In the genomic region with DNA sequence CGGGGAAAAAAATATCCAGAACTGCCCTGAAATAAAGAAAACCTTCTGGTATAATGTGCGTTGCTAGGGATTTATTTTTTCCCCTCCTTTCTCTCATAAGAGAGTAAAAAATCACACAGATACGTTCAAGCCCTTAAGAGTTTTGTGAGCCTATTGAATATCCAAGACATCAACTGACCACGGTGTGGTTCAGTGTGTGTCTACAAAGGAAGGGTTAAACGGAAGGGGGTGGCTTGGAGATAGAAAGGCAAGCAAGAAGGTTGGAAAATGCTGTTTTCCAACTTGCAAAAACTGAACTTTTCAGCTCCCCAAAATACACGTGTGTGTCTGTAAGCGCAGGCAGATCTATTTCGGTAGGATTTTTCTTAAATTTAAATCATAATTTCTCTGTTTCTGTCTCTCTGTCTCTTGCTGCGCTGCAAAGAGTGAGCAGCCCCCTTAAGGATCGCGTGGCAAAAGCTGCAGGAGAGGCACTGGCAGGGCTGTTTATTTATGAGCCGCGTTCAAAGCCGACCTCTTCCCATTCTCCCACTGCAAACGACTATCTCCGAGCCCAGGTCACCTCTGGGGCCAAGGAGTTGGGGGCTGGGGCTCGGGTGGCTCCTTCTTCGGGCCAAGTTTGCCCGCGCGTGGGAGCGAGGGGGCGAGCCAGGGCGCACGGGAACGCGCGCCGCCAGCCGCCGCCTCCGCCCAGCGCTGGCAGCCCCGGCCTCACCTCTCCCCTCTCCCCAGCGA, we compare ENCODE assay signal across 8 cellular contexts. TPM values are rescaled to one million over a fixed set of nuclear protein-coding genes. Genes with fewer than 3 reads are reported as not detected.
DNase-seq lines count a peak whose midpoint lies in the region; ATAC-seq, FAIRE-seq and TF ChIP-seq lines count a peak whose summit lies in the region.

No MANE protein-coding gene starts in this region.

- H3K4me1 ChIP-seq in GM23248 (ENCODE audit: insufficient read depth) (peaks cover 27% of the 10 kb centered on the region), HepG2 (ENCODE audit: insufficient read depth, low read length) (no peaks in the 10 kb centered on the region), uterus (no peaks in the 10 kb centered on the region)

- WGBS in GM23248 (ENCODE audit: low coverage in 1 of 2, low lambda C conversion rate in 2 of 2, missing lambda C conversion rate in 2 of 2), 2 experiments: 3 to 4% methylated on average over 25 to 30 of the region's 35 CpGs
- WGBS in HepG2 (ENCODE audit: low lambda C conversion rate): 20% methylated on average over 15 of the region's 35 CpGs

- H3K4me3 ChIP-seq in AG10803 (ENCODE audit: low read length): peak overlapping the region; percentile 89
- H3K4me3 ChIP-seq in GM23248: peak overlapping the region; percentile 82
- H3K4me3 ChIP-seq in HepG2 (replicated peaks in 1 of 3; ENCODE audit: insufficient read depth in 1 of 3, low read depth in 2 of 3, low read length in 3 of 3): peak overlapping the region; percentile 50 to 71 (median 60); a peak in 4 of 6 replicates
- peak overlapping the region; percentile 50 to 80 for H3K4me3 ChIP-seq in uterus

- H4K20me1 ChIP-seq in GM23248 (ENCODE audit: insufficient read depth): no peaks in the 10 kb centered on the region
- H4K20me1 ChIP-seq in HepG2 (ENCODE audit: insufficient read depth, low read length): no peaks in the 10 kb centered on the region

- H3K27me3 ChIP-seq in GM23248 (replicated peaks; ENCODE audit: insufficient read depth) (no peaks in the 10 kb centered on the region), HepG2 (ENCODE audit: control insufficient read depth in 1 of 2, insufficient read depth in 2 of 2, low read length in 2 of 2) (0 out of 5 replicates have a peak, but pooled peaks cover 1 to 6% of the 10 kb centered on the region in 2 experiments), uterus (no peaks in the 10 kb centered on the region)

- H2AFZ ChIP-seq in GM23248: peak overlapping the region; percentile 85
- H2AFZ ChIP-seq in HepG2 (ENCODE audit: low read length): peak overlapping the region; percentile 81

- H3K4me2 ChIP-seq in GM23248 (ENCODE audit: unreplicated experiment) (peak overlapping the region; percentile 99), HepG2 (ENCODE audit: low read depth, low read length) (peak overlapping the region; percentile 70)

- H3K9me3 ChIP-seq in GM23248 (ENCODE audit: low read depth) (no peaks in the 10 kb centered on the region), HepG2 (ENCODE audit: low read length) (no peaks in the 10 kb centered on the region), uterus (no peaks in the 10 kb centered on the region)

- CTCF ChIA-PET in activated B cell treated with CpG ODN at 0.5 μM for 24 hours (lab: Charles Lee): no interaction called here
- CTCF ChIA-PET in HepG2 (lab: Yijun Ruan, JAX; ENCODE audit: low intra/inter-chr PET ratio, low total read pairs): no interaction called here

- no peak overlapping the region for H3K27ac Mint-ChIP-seq in activated B cell treated with CpG ODN at 0.5 μM for 24 hours

- BruUV-seq in HepG2 (replicated peaks; lab: Mats Ljungman, UMichigan): no TSS peak

- no peaks in the 10 kb centered on the region for H3K9me2 ChIP-seq in GM23248 (ENCODE audit: insufficient read depth)

- TF ChIP-seq POLR2A in HepG2 (IDR thresholded peaks at IDR 0.05; ENCODE audit: insufficient read depth in 1 of 2, low read depth in 2 of 2, low read length in 2 of 2) (no peak), uterus (IDR thresholded peaks at IDR 0.05) (no peak)

- H3K36me3 ChIP-seq in GM23248 (ENCODE audit: low read depth) (no peaks in the 10 kb centered on the region), HepG2 (replicated peaks in 1 of 2; ENCODE audit: control insufficient read depth in 1 of 2, insufficient read depth in 2 of 2, low read length in 2 of 2) (no peaks in the 10 kb centered on the region), uterus (no peaks in the 10 kb centered on the region)

- peaks cover 43% of the 10 kb centered on the region for H3K27me3 Mint-ChIP-seq in activated B cell treated with CpG ODN at 0.5 μM for 24 hours

- no peak for FAIRE-seq in HepG2 (lab: Jason Lieb, UNC)

- no peak for TF ChIP-seq EP300 in HepG2 (IDR thresholded peaks at IDR 0.05; ENCODE audit: low read depth in 2 of 2, low read length in 2 of 2)
- TF ChIP-seq EP300 in HepG2 (CRISPR knock-in tag; IDR thresholded peaks at IDR 0.05; ENCODE audit: borderline replicate concordance): no peak

- DNase-seq in AG10803 (ENCODE audit: low read depth) (no peak), GM23248 (peak; percentile 52), activated B cell treated with CpG ODN at 0.5 μM for 24 hours (no peak), HepG2 (ENCODE audit: low spot score) (no peak), uterus (no peak), NOMO-1 (lab: John Stamatoyannopoulos, UW; ENCODE audit: unreplicated experiment in 2 of 2) (no peak)
- DNase-seq in NK-92 treated with Interleukin-12 subunit alpha and Interleukin-12 subunit beta, amount 100 ng/mL, for 24 hours (lab: John Stamatoyannopoulos, UW): no peak
- no peak for DNase-seq in stimulated activated CD8-positive, alpha-beta memory T cell treated with anti-CD3 and anti-CD28 coated beads, Interleukin-4, amount 100 ng/mL, for 48 hours

- in situ Hi-C loops in GM23248 (cut with MboI): loop anchor here (10.0 kb wide), 1 partner anchor 1016 kb away; no protein-coding TSS in a partner anchor
- in situ Hi-C loops in HepG2 (cut with HindIII; ENCODE audit: extremely low pct_ligation_motif_present, low pct_unique_long_range_greater_than_20kb): loop anchor here (25.0 kb wide), 1 partner anchor 1564 kb away; no protein-coding TSS in a partner anchor

- POLR2A ChIA-PET in activated B cell treated with CpG ODN at 0.5 μM for 24 hours (lab: Charles Lee) (no interaction called here), HepG2 (lab: Yijun Ruan, JAX) (no interaction called here)

- H3K4me3 Mint-ChIP-seq in activated B cell treated with CpG ODN at 0.5 μM for 24 hours: peak overlapping the region; percentile 61

- H3K79me2 ChIP-seq in GM23248 (ENCODE audit: insufficient read depth) (peaks cover 42% of the 10 kb centered on the region), HepG2 (ENCODE audit: insufficient read depth, low read length) (no peaks in the 10 kb centered on the region)

- no peaks in the 10 kb centered on the region for H3K36me3 Mint-ChIP-seq in activated B cell treated with CpG ODN at 0.5 μM for 24 hours (ENCODE audit: low read depth)

- H3K4me1 Mint-ChIP-seq in activated B cell treated with CpG ODN at 0.5 μM for 24 hours: peaks cover 24% of the 10 kb centered on the region

- TF ChIP-seq RAD21 in HepG2 (CRISPR knock-in tag; IDR thresholded peaks at IDR 0.05): no peak

- H3K9ac ChIP-seq in GM23248 (peak overlapping the region; percentile 77), HepG2 (ENCODE audit: insufficient read depth, low read depth, low read length) (peak overlapping the region; percentile 43; the same call in 1 of the 2 replicates)

- ATAC-seq in activated B cell treated with CpG ODN at 0.5 μM for 24 hours (ENCODE audit: low read depth): no peak
- ATAC-seq in HepG2: peak; percentile 62

- peaks cover 22% of the 10 kb centered on the region for H3F3A ChIP-seq in GM23248 (ENCODE audit: insufficient read depth)

- H3K27ac ChIP-seq in GM23248 (peak overlapping the region; percentile 44), HepG2 (ENCODE audit: extremely low read length, insufficient read depth, low read length) (no peak overlapping the region), uterus (peak overlapping the region; percentile 79 to 89)

- intact Hi-C loops in activated B cell treated with CpG ODN at 0.5 μM for 24 hours (cut with micrococcal nuclease) (no loop called here), HepG2 (cut with micrococcal nuclease; ENCODE audit: unreplicated experiment) (loop anchor here (2.0 kb wide), 1 partner anchor 1562 kb away; no protein-coding TSS in a partner anchor), uterus (cut with DNase I; ENCODE audit: low total_unique reads) (no loop called here)

- no peak for TF ChIP-seq CTCF in AG10803 (conservative IDR thresholded peaks at IDR 0.05; ENCODE audit: low read length)
- no peak for TF ChIP-seq CTCF in activated B cell treated with CpG ODN at 0.5 μM for 24 hours (IDR thresholded peaks at IDR 0.05)
- no peak for TF ChIP-seq CTCF in HepG2 (CRISPR knock-in tag; IDR thresholded peaks at IDR 0.05)
- TF ChIP-seq CTCF in uterus (IDR thresholded peaks at IDR 0.05): no peak

- no peaks in the 10 kb centered on the region for H3K9me3 Mint-ChIP-seq in activated B cell treated with CpG ODN at 0.5 μM for 24 hours

RNA-seq across cellular contexts. Expression of a gene that starts 0.5 kb away (rescaled TPM):
- total RNA-seq in GM23248 (2014; rRNA removed; shearing (Covaris generic)): 23.0 and 24.9 TPM in 2 replicates
- polyA plus RNA-seq in GM23248 (2016; fragmentation: Nextera tagmentation; extraction: Ambion mirVana): 43.9 and 50.8 TPM in 2 replicates
- 0.18 TPM in 1 of 2 replicates, not detected in the other for total RNA-seq in activated B cell treated with CpG ODN at 0.5 μM for 24 hours
- 0.03 TPM in 1 of 2 replicates, not detected in the other for total RNA-seq in HepG2 (2016; rRNA removed; fragmentation: Illumina TruSeq; extraction: Trizol)
- not detected in 2 replicates for total RNA-seq in HepG2 (2016; cell fraction: cytosol; rRNA removed; fragmentation: Illumina TruSeq; extraction: Trizol; ENCODE audit: low read depth)
- 0.02 TPM in 1 of 2 replicates, not detected in the other for total RNA-seq in HepG2 (2016; cell fraction: insoluble cytoplasmic fraction; rRNA removed; fragmentation: Illumina TruSeq; extraction: Trizol)
- total RNA-seq in HepG2 (2016; cell fraction: membrane; rRNA removed; fragmentation: Illumina TruSeq; extraction: Trizol): not detected in 2 replicates
- 0.09 and 0.19 TPM in 2 replicates for total RNA-seq in HepG2 (2016; cell fraction: nucleus; rRNA removed; fragmentation: Illumina TruSeq; extraction: Trizol)
- polyA plus RNA-seq in HepG2 (2011; rRNA removed): 0.03 and 0.13 TPM in 2 replicates
- 0.01 and 0.06 TPM in 2 replicates for polyA plus RNA-seq in HepG2 (2011; cell fraction: cytosol; rRNA removed)
- 0.10 TPM in 1 of 2 replicates, not detected in the other for polyA plus RNA-seq in HepG2 (2011; cell fraction: nucleus; rRNA removed)
- 0.07 and 0.08 TPM in 2 replicates for polyA plus RNA-seq in HepG2 (2012)
- not detected in 2 replicates for polyA plus RNA-seq in HepG2 (2016; cell fraction: cytosol; fragmentation: Illumina TruSeq; extraction: Trizol; ENCODE audit: low read depth)
- polyA plus RNA-seq in HepG2 (2016; cell fraction: insoluble cytoplasmic fraction; fragmentation: Illumina TruSeq; extraction: Trizol; ENCODE audit: low read depth): 0.28 TPM in 1 of 2 replicates, not detected in the other
- polyA plus RNA-seq in HepG2 (2016; cell fraction: membrane; fragmentation: Illumina TruSeq; extraction: Trizol; ENCODE audit: low read depth): not detected in 2 replicates
- not detected in 2 replicates for polyA plus RNA-seq in HepG2 (2016; cell fraction: nucleus; fragmentation: Illumina TruSeq; extraction: Trizol; ENCODE audit: insufficient read depth, low read depth)
- polyA minus RNA-seq in HepG2 (2011; rRNA and poly(A)+ RNA removed; ENCODE audit: low replicate concordance): 0.06 and 4.4 TPM in 2 replicates
- polyA minus RNA-seq in HepG2 (2011; cell fraction: cytosol; rRNA and poly(A)+ RNA removed): 0.99 TPM in 1 of 2 replicates, not detected in the other
- polyA minus RNA-seq in HepG2 (2011; cell fraction: nucleus; rRNA and poly(A)+ RNA removed): 0.26 and 0.50 TPM in 2 replicates
- 100 to 1,000 TPM in 1 of 4 donors, 10 to 100 TPM in 3; 22.9 to 118 (median 59.0) TPM for total RNA-seq in uterus

Comparison
In these comparisons a context has a peak if more than half of its experiments do, and no peak if none do; other contexts are left out.
1. RNA of a gene that starts 0.5 kb away (total RNA-seq): 22.9 to 118 TPM in uterus and 23.0 to 24.9 TPM in GM23248; 0.18 TPM in activated B cell treated with CpG ODN at 0.5 μM for 24 hours and 0.02 to 0.19 TPM in HepG2; every median in the first group is over 10 times any median in the second.
2. Peak in every context shown above with its lines, with median percentiles within 50 percentile points of each other: H3K4me3 ChIP-seq.